Comparison of ENCODE assay signal across 1 cellular context in genomic region chr19:47836038-47836437, GRCh38.
TF ChIP-seq lines count a peak whose summit lies in the region.

No MANE protein-coding gene starts in this region.

TF ChIP-seq in H1, 55 proteins besides CTCF, POLR2A, EP300 and RAD21:
- TF ChIP-seq ZNF274 (IDR thresholded peaks at IDR 0.05; ENCODE audit: borderline replicate concordance, extremely low read depth, low read length) (no peak), ATF3 (IDR thresholded peaks at IDR 0.05; ENCODE audit: insufficient read depth, low read depth, low read length) (no peak), EGR1 (IDR thresholded peaks at IDR 0.05; ENCODE audit: borderline replicate concordance, low read depth, low read length) (no peak), FOSL1 (IDR thresholded peaks at IDR 0.05; ENCODE audit: insufficient read depth, low read depth, low read length) (no peak), CTBP2 (IDR thresholded peaks at IDR 0.05; ENCODE audit: borderline replicate concordance, insufficient read depth, insufficient read length, low read length) (no peak), HDAC6 (IDR thresholded peaks at IDR 0.05; ENCODE audit: low read depth, low read length) (no peak), RNF2 (IDR thresholded peaks at IDR 0.05; ENCODE audit: borderline replicate concordance, low read depth, low read length, missing control alignments, poor library complexity, severe bottlenecking) (no peak), E2F6 (IDR thresholded peaks at IDR 0.05) (no peak), GTF2F1 (IDR thresholded peaks at IDR 0.05; ENCODE audit: borderline replicate concordance, low read depth, low read length) (no peak), MAFK (IDR thresholded peaks at IDR 0.05; ENCODE audit: low read depth, low read length) (no peak), NANOG (IDR thresholded peaks at IDR 0.05; ENCODE audit: insufficient read depth, low read depth, low read length, poor library complexity, severe bottlenecking) (no peak), TBP (IDR thresholded peaks at IDR 0.05; ENCODE audit: low read depth, low read length) (no peak), TCF12 (IDR thresholded peaks at IDR 0.05; ENCODE audit: low read depth, low read length) (no peak), SP1 (IDR thresholded peaks at IDR 0.05; ENCODE audit: low read depth, low read length) (no peak), POU5F1 (IDR thresholded peaks at IDR 0.05; ENCODE audit: low read depth, low read length) (no peak)
